ENCODE assay signal across 10 cellular contexts in genomic region chr21:37790905-37791304, GRCh38.
"Had no signal": no experiment of that assay in that cellular context is flagged by ENCODE, and none has a peak within 500 bp of the region (broad histone marks: within the 10 kb centered on the region; RNA-seq: fewer than 3 reads in every experiment).

No MANE protein-coding gene starts in this region.

- H3K9me3 ChIP-seq: HAP-1 had no signal

- ATAC-seq: HCT116, HepG2, K562 had no signal

- H3K4me1 ChIP-seq: HAP-1 had no signal

- H3K27ac Mint-ChIP-seq: HFFc6 had no signal

- H3K4me3 Mint-ChIP-seq: HFFc6 had no signal

- H3K27ac ChIP-seq: GM23248, HL-60 had no signal

- H3K36me3 ChIP-seq: HAP-1 had no signal

- H3K4me3 ChIP-seq: GM23248, HAP-1, K562 had no signal

- DNase-seq: GM23248, GOT3, H7, HFFc6, KG1 had no signal
